Comparison of ENCODE assay signal across 8 cellular contexts in the genomic region with DNA sequence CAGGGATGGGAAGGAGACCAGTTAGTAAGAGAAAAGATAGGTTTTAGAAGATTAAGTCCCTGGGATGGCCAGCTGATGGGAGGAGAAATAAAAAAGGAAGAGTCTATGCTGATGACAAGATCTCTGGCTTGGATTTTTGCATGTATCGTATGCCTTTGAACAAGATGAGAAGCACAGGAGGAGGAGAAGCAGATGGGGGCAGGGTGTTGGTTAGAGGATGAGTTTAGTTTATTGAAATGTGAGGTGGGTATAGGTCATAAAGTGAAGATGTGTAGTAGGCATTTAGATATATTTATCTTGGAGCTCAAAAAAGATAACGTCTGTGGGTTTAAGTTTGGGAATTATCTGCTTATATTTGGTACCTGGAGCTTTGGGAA. TPM values are rescaled to one million over a fixed set of nuclear protein-coding genes. Genes with fewer than 3 reads are reported as not detected.
DNase-seq lines count a peak whose midpoint lies in the region; ATAC-seq and TF ChIP-seq lines count a peak whose summit lies in the region.

No MANE protein-coding gene starts in this region.

- no peaks in the 10 kb centered on the region for H3K27me3 ChIP-seq in MG63
- no peaks in the 10 kb centered on the region for H3K27me3 ChIP-seq in trophoblast cell (ENCODE audit: insufficient read depth, low read length)

- H3K9ac ChIP-seq in trophoblast cell (ENCODE audit: low read length), result no peak overlapping the region

- no peak overlapping the region for H4K8ac ChIP-seq in trophoblast cell (ENCODE audit: low read depth, low read length)

- H3K9me3 ChIP-seq in MG63 (no peaks in the 10 kb centered on the region), trophoblast cell (ENCODE audit: insufficient read depth, low read depth, low read length) (no peaks in the 10 kb centered on the region)

- H3K27ac ChIP-seq in epithelial cell of prostate (peak overlapping the region; percentile 93), trophoblast cell (ENCODE audit: low read depth, low read length) (no peak overlapping the region)

- no peak overlapping the region for H2AK5ac ChIP-seq in trophoblast cell (ENCODE audit: low read length)

- no peak overlapping the region for H2BK5ac ChIP-seq in trophoblast cell (ENCODE audit: low read depth, low read length, poor library complexity)

- H3K4me3 ChIP-seq in MG63 (peak overlapping the region; percentile 94), trophoblast cell (ENCODE audit: low read depth, low read length) (no peak overlapping the region)

- H3K79me1 ChIP-seq in trophoblast cell (ENCODE audit: low read length), result peaks cover 5% of the 10 kb centered on the region

- no peak overlapping the region for H4K12ac ChIP-seq in trophoblast cell (ENCODE audit: low read depth, low read length)

- no peak overlapping the region for H4K91ac ChIP-seq in trophoblast cell (ENCODE audit: low read depth, low read length)

- no CpG with 5 or more reads among the region's 2 CpGs for WGBS in trophoblast cell (ENCODE audit: extremely low coverage, insufficient coverage, insufficient read length)

- no peak overlapping the region for H2BK120ac ChIP-seq in trophoblast cell (ENCODE audit: insufficient read depth, low read length, poor library complexity)

- H3K4me2 ChIP-seq in trophoblast cell (ENCODE audit: low read length), result peak overlapping the region; percentile 85

- H3K23ac ChIP-seq in trophoblast cell (ENCODE audit: low read length), result no peak overlapping the region

- peaks cover 2% of the 10 kb centered on the region for H3K79me2 ChIP-seq in trophoblast cell (ENCODE audit: control insufficient read depth, insufficient read depth, low read length, poor library complexity)

- no peak overlapping the region for H3K14ac ChIP-seq in trophoblast cell (ENCODE audit: low read length)

- H3K18ac ChIP-seq in trophoblast cell (ENCODE audit: low read length), result no peak overlapping the region

- no peak overlapping the region for H3K4ac ChIP-seq in trophoblast cell (ENCODE audit: low read depth, low read length)

- H3K4me1 ChIP-seq in trophoblast cell (ENCODE audit: control insufficient read depth in 1 of 2, insufficient read depth in 2 of 2, low read length in 2 of 2), result peaks cover 2 to 8% of the 10 kb centered on the region in 2 experiments

- no peak for ATAC-seq in HG02623 (IDR thresholded peaks at IDR 0.05; ENCODE audit: unreplicated experiment)

- peak; percentile 20 for DNase-seq in COLO829 (ENCODE audit: low spot score)
- DNase-seq in MG63, result no peak
- no peak for DNase-seq in epithelial cell of prostate (ENCODE audit: low read depth, low spot score)
- DNase-seq in trophoblast cell, result no peak
- DNase-seq in NCI-H1092 (lab: John Stamatoyannopoulos, UW), result no peak
- no peak for DNase-seq in NCI-H1436 treated with DMSO at 0.1 percent for 48 hours (lab: John Stamatoyannopoulos, UW)
- DNase-seq in GM10266 (ENCODE audit: extremely low spot score), result no peak

- H3K36me3 ChIP-seq in MG63 (peaks cover 20% of the 10 kb centered on the region), trophoblast cell (ENCODE audit: control insufficient read depth in 1 of 2, insufficient read depth in 2 of 2, low read length in 2 of 2) (no peaks in the 10 kb centered on the region)

- H2BK12ac ChIP-seq in trophoblast cell (ENCODE audit: low read length), result no peak overlapping the region

- no peak overlapping the region for H2AFZ ChIP-seq in trophoblast cell (ENCODE audit: insufficient read depth, low read length, poor library complexity)

- TF ChIP-seq CTCF in GM10266 (IDR thresholded peaks at IDR 0.05; ENCODE audit: control insufficient read depth, insufficient read depth, low read depth, missing control alignments), result no peak

RNA-seq across cellular contexts. Expression of a gene that starts 1.4 kb away (rescaled TPM):
- total RNA-seq in MG63 (2014; rRNA removed; shearing (Covaris generic); ENCODE audit: low replicate concordance), result 50.2 and 86.2 TPM in 2 replicates
- 15.9 and 16.5 TPM in 2 replicates for polyA plus RNA-seq in trophoblast cell (2013)

RNA-seq across cellular contexts. Expression of a gene that starts 43.4 kb away (rescaled TPM):
- 5.2 and 5.8 TPM in 2 replicates for total RNA-seq in MG63 (2014; rRNA removed; shearing (Covaris generic); ENCODE audit: low replicate concordance)
- polyA plus RNA-seq in trophoblast cell (2013), result 4.7 and 5.0 TPM in 2 replicates

RNA-seq across cellular contexts. Expression of a gene that starts 45.7 kb away (rescaled TPM):
- 11.1 and 19.0 TPM in 2 replicates for total RNA-seq in MG63 (2014; rRNA removed; shearing (Covaris generic); ENCODE audit: low replicate concordance)
- 13.0 and 13.1 TPM in 2 replicates for polyA plus RNA-seq in trophoblast cell (2013)
